8 cellular contexts compared by ENCODE assay signal in the genomic region with DNA sequence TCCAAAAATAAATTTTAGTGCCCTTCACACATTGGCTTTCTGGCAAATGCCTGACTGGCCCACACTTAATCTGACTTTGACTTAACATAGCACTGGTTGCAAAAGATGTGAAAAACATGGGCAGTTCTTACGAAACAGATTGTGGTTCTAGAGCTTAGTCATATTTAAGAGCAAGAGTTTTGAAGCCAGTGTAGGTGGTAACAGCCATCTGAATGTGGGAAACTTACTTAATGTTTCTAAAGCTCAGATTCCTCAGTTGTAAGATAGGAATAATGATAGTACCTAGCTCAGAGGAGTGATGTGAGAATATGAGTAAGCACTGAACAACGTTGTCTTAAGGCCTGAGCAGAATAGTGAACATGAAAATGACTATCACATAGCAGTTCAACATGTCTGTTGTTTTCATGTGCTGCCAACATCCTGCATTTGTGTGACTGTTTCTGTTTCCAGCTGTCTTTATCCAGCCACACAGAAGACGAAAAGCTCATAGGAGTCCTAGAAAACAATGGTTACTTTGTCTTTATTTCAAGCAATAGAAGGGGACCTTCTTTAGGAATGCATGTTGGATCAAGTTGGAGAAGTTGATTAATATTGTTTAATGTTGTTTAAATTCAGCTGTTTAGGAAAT.
DNase-seq lines count a peak whose midpoint lies in the region; ATAC-seq, FAIRE-seq and TF ChIP-seq lines count a peak whose summit lies in the region.

No MANE protein-coding gene starts in this region.

- no peak overlapping the region for H3K27ac ChIP-seq in foreskin keratinocyte

- no peak for TF ChIP-seq POLR2A in H54 (IDR thresholded peaks at IDR 0.05; ENCODE audit: low read depth, low read length)

- TF ChIP-seq CTCF in GM13977 (IDR thresholded peaks at IDR 0.05; ENCODE audit: extremely low read depth, insufficient read depth, missing control alignments) (no peak), foreskin keratinocyte (conservative IDR thresholded peaks at IDR 0.05) (no peak)

- FAIRE-seq in H54 (lab: Jason Lieb, UNC) = peak; percentile 87

- peak; percentile 80 for ATAC-seq in foreskin keratinocyte

- H3K27me3 ChIP-seq in foreskin keratinocyte = no peaks in the 10 kb centered on the region

- no peaks in the 10 kb centered on the region for H3K4me1 ChIP-seq in foreskin keratinocyte

- in situ Hi-C loops in GM13977 (cut with MboI; ENCODE audit: low pct_unique_long_range_greater_than_20kb, low sequenced_read_pairs, unreplicated experiment) = no loop called here
- in situ Hi-C loops in G401 (cut with HindIII; ENCODE audit: low sequenced_read_pairs) = no loop called here

- DNase-seq in GM13977 (ENCODE audit: low spot score) (peak; percentile 14), H54 (ENCODE audit: insufficient read length, low spot score) (no peak), M059J (ENCODE audit: low read depth) (peak; percentile 76), foreskin keratinocyte (peak; percentile 91 to 96), activated gamma-delta T cell treated with Interleukin-2 at 50 U/mL for 16 hours (no peak), DMS79 treated with DMSO at 0.1 percent for 48 hours (lab: John Stamatoyannopoulos, UW) (no peak), NCI-H748 (lab: John Stamatoyannopoulos, UW; ENCODE audit: unreplicated experiment) (no peak), G401 (ENCODE audit: low spot score) (no peak)

Comparison
In these comparisons a context has a peak if more than half of its experiments do, and no peak if none do; other contexts are left out.
1. DNase-seq: peak in GM13977 (single experiment), M059J (single experiment) and foreskin keratinocyte (2 of 2); none in H54 (single experiment), activated gamma-delta T cell treated with Interleukin-2 at 50 U/mL for 16 hours (single experiment), DMS79 treated with DMSO at 0.1 percent for 48 hours (single experiment), NCI-H748 (single experiment) and G401 (single experiment).